In genomic region chr9:121222524-121223171, GRCh38 we compare ENCODE assay signal across 9 cellular contexts. TPM values are rescaled to one million over a fixed set of nuclear protein-coding genes. Genes with fewer than 3 reads are reported as not detected.
DNase-seq lines count a peak whose midpoint lies in the region; ATAC-seq, FAIRE-seq and TF ChIP-seq lines count a peak whose summit lies in the region.
"Had no signal": no experiment of that assay in that cellular context is flagged by ENCODE, and none has a peak within 500 bp of the region (broad histone marks: within the 10 kb centered on the region; RNA-seq: fewer than 3 reads in every experiment).

No MANE protein-coding gene starts in this region.

- FAIRE-seq in bronchial epithelial cell (lab: Jason Lieb, UNC): no peak

- H3K27ac ChIP-seq in CD8-positive, alpha-beta memory T cell (ENCODE audit: low read depth, low read length): no peak overlapping the region

- H3K36me3 ChIP-seq in bronchial epithelial cell (ENCODE audit: control insufficient read depth, insufficient read depth, low read length): no peaks in the 10 kb centered on the region
- no peaks in the 10 kb centered on the region for H3K36me3 ChIP-seq in CD8-positive, alpha-beta memory T cell (ENCODE audit: insufficient read depth, low read length)

- CTCF ChIA-PET in CD8-positive, alpha-beta memory T cell (lab: Charles Lee): interaction anchor here (1.0 kb wide), 1 partner anchor 9 kb away, joined by 3 read pairs; no protein-coding TSS in a partner anchor

- H3K4me1 ChIP-seq in CD8-positive, alpha-beta memory T cell (ENCODE audit: insufficient read depth, low read length): no peaks in the 10 kb centered on the region

- no peak overlapping the region for H3K27ac Mint-ChIP-seq in mesothelial cell of epicardium
- H3K27ac Mint-ChIP-seq in CD8-positive, alpha-beta memory T cell: peak overlapping the region in 1 of 8 donors; percentile 17
- H3K27ac Mint-ChIP-seq: activated naive CD4-positive, alpha-beta T cell treated with anti-CD3 and anti-CD28 coated beads, Interleukin-2, amount 50 U/mL, for 24 hours had no signal

- peaks cover 2% of the 10 kb centered on the region for H3K27me3 Mint-ChIP-seq in mesothelial cell of epicardium (ENCODE audit: low read depth)
- no peaks in the 10 kb centered on the region for H3K27me3 Mint-ChIP-seq in CD8-positive, alpha-beta memory T cell
- H3K27me3 Mint-ChIP-seq: activated naive CD4-positive, alpha-beta T cell treated with anti-CD3 and anti-CD28 coated beads, Interleukin-2, amount 50 U/mL, for 24 hours had no signal

- ATAC-seq in GM18505 (IDR thresholded peaks at IDR 0.05; ENCODE audit: unreplicated experiment): no peak

- H3K36me3 Mint-ChIP-seq in mesothelial cell of epicardium: no peaks in the 10 kb centered on the region
- peaks cover 0 to 5% (median 0%) of the 10 kb centered on the region in 3 donors for H3K36me3 Mint-ChIP-seq in CD8-positive, alpha-beta memory T cell

- TF ChIP-seq POLR2A in GM18505 (IDR thresholded peaks at IDR 0.05; ENCODE audit: borderline replicate concordance, extremely low read depth, insufficient read depth, insufficient read length): no peak

- no peak overlapping the region for H3K4me3 Mint-ChIP-seq in mesothelial cell of epicardium
- H3K4me3 Mint-ChIP-seq in CD8-positive, alpha-beta memory T cell: no peak overlapping the region
- H3K4me3 Mint-ChIP-seq: activated naive CD4-positive, alpha-beta T cell treated with anti-CD3 and anti-CD28 coated beads, Interleukin-2, amount 50 U/mL, for 24 hours had no signal

- no peaks in the 10 kb centered on the region for H3K27me3 ChIP-seq in bronchial epithelial cell (ENCODE audit: control insufficient read depth, insufficient read depth, low read length)
- no peaks in the 10 kb centered on the region for H3K27me3 ChIP-seq in CD8-positive, alpha-beta memory T cell (ENCODE audit: insufficient read depth, low read length, poor library complexity, severe bottlenecking)

- H3K4me1 Mint-ChIP-seq in mesothelial cell of epicardium: no peaks in the 10 kb centered on the region
- peaks cover 0 to 2% (median 0%) of the 10 kb centered on the region in 3 donors for H3K4me1 Mint-ChIP-seq in CD8-positive, alpha-beta memory T cell
- H3K4me1 Mint-ChIP-seq: activated naive CD4-positive, alpha-beta T cell treated with anti-CD3 and anti-CD28 coated beads, Interleukin-2, amount 50 U/mL, for 24 hours had no signal

- DNase-seq in SHP77 (lab: John Stamatoyannopoulos, UW) (peak; percentile 1 to 48), SHP77 treated with DMSO at 0.1 percent for 48 hours (lab: John Stamatoyannopoulos, UW) (no peak), NCI-H226 (peak; percentile 32), bronchial epithelial cell (ENCODE audit: low read depth) (peak; percentile 62), mesothelial cell of epicardium (ENCODE audit: low spot score in 2 of 2, unreplicated experiment in 2 of 2) (no peak)
- DNase-seq in CD8-positive, alpha-beta memory T cell: no peak
- DNase-seq in stimulated activated CD4-positive, alpha-beta T cell treated with anti-CD3 and anti-CD28 coated beads, Interleukin-2, amount 100 ng/mL, for 24 hours: no peak

- no peaks in the 10 kb centered on the region for H3K9me3 Mint-ChIP-seq in mesothelial cell of epicardium
- H3K9me3 Mint-ChIP-seq in CD8-positive, alpha-beta memory T cell: no peaks in the 10 kb centered on the region
- H3K9me3 Mint-ChIP-seq: activated naive CD4-positive, alpha-beta T cell treated with anti-CD3 and anti-CD28 coated beads, Interleukin-2, amount 50 U/mL, for 24 hours had no signal

- POLR2A ChIA-PET in CD8-positive, alpha-beta memory T cell (lab: Charles Lee): no interaction called here

- TF ChIP-seq CTCF in bronchial epithelial cell (IDR thresholded peaks at IDR 0.05; ENCODE audit: insufficient read depth, low read length, severe bottlenecking) (peak; percentile 57), mesothelial cell of epicardium (IDR thresholded peaks at IDR 0.05; ENCODE audit: unreplicated experiment) (peak; percentile 44)

- no peak overlapping the region for H3K4me3 ChIP-seq in bronchial epithelial cell (ENCODE audit: low read depth, low read length)
- no peak overlapping the region for H3K4me3 ChIP-seq in CD8-positive, alpha-beta memory T cell (ENCODE audit: low read length)

- no peaks in the 10 kb centered on the region for H3K9me3 ChIP-seq in CD8-positive, alpha-beta memory T cell (ENCODE audit: low read length)

RNA-seq across cellular contexts. Expression of gene RAB14, which starts 21.0 kb away (rescaled TPM):
- total RNA-seq in bronchial epithelial cell: 28.4 and 41.1 TPM in 2 replicates
- 54.9 to 61.5 TPM (median 58.3 TPM) in 3 replicates for total RNA-seq in mesothelial cell of epicardium
- total RNA-seq in CD8-positive, alpha-beta memory T cell: 10 to 100 TPM; 81.7 to 85.4 TPM
- polyA plus RNA-seq in CD8-positive, alpha-beta memory T cell: 51.0 TPM

RNA-seq across cellular contexts. Expression of gene GSN, which starts 45.3 kb away (rescaled TPM):
- total RNA-seq in bronchial epithelial cell: 420 and 822 TPM in 2 replicates
- total RNA-seq in mesothelial cell of epicardium: 106 to 114 TPM (median 109 TPM) in 3 replicates
- total RNA-seq in CD8-positive, alpha-beta memory T cell: 1 to 10 TPM; 4.1 to 4.2 TPM
- polyA plus RNA-seq in CD8-positive, alpha-beta memory T cell: 6.3 TPM

Comparison
In these comparisons a context has a peak if more than half of its experiments do, and no peak if none do; other contexts are left out.
1. DNase-seq: peak in SHP77 (2 of 2), NCI-H226 (single experiment) and bronchial epithelial cell (single experiment); none in SHP77 treated with DMSO at 0.1 percent for 48 hours (single experiment), mesothelial cell of epicardium (0 of 2), CD8-positive, alpha-beta memory T cell (0 of 5) and stimulated activated CD4-positive, alpha-beta T cell treated with anti-CD3 and anti-CD28 coated beads, Interleukin-2, amount 100 ng/mL, for 24 hours (0 of 2).
2. RNA of gene GSN, which starts 45.3 kb away (total RNA-seq): 420 to 822 TPM in bronchial epithelial cell and 106 to 114 TPM in mesothelial cell of epicardium; 4.1 to 4.2 TPM in CD8-positive, alpha-beta memory T cell; every median in the first group is over 10 times any median in the second.